ENCODE assay signal across 8 cellular contexts in the genomic region with DNA sequence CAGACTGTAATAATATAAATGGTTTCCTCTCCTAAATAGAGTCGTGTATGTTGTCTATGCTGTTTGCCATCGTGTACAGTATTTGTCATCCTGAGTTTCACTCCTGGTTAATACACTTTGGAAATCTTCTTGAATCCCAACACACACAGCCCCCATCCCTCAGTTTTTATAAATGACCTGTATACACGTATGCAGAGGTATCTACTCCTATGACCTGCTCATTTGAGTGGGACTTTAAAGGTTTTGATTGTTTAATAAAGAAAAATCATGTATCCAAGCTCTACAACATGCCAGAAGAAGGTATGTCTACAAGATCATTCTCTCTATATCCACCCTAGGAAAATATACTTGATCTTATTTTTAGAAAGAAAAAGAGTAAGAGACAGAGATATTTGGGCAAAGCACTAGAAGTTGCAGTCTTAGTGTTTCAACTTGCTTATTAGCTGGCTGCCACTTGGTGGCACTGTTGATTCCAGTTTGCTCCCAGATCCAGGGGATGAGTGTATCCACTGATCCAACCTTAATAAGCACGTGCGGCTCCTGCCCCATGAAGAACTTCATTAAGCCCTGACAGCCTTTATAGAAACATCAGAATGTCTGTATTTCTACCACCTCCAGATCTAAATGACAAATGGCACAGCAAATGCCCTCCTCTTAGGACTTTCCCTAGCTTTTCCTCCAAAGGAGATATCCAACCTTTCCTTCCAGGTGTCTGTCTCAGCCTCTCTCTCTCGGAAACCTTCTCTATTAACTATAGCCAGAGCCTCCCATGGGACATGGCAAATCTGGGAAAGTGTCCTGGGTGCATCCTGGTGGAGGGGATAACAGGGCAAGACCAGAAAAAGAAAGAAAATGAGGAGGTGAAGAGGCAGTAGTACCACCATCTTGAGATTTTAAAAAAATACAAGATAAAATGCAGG.
DNase-seq lines count a peak whose midpoint lies in the region; ATAC-seq lines count a peak whose summit lies in the region.

No MANE protein-coding gene starts in this region.

- H3K36me3 Mint-ChIP-seq in activated naive CD4-positive, alpha-beta T cell treated with anti-CD3 and anti-CD28 coated beads for 36 hours (ENCODE audit: low read depth) = no peaks in the 10 kb centered on the region
- H3K36me3 Mint-ChIP-seq in activated T-cell treated with anti-CD3 and anti-CD28 coated beads, Interleukin-2, amount 50 U/mL, for 72 hours (ENCODE audit: insufficient read depth in 2 of 2) = no peaks in the 10 kb centered on the region

- H3K4me1 Mint-ChIP-seq in activated naive CD4-positive, alpha-beta T cell treated with anti-CD3 and anti-CD28 coated beads for 36 hours (ENCODE audit: low read depth) = no peaks in the 10 kb centered on the region
- no peaks in the 10 kb centered on the region for H3K4me1 Mint-ChIP-seq in activated T-cell treated with anti-CD3 and anti-CD28 coated beads, Interleukin-2, amount 50 U/mL, for 72 hours (ENCODE audit: low read depth)

- peaks cover 5% of the 10 kb centered on the region for H3K27me3 Mint-ChIP-seq in activated naive CD4-positive, alpha-beta T cell treated with anti-CD3 and anti-CD28 coated beads for 36 hours (ENCODE audit: low read depth)
- H3K27me3 Mint-ChIP-seq in activated T-cell treated with anti-CD3 and anti-CD28 coated beads, Interleukin-2, amount 50 U/mL, for 72 hours (ENCODE audit: low read depth) = peaks cover 5% of the 10 kb centered on the region

- CTCF ChIA-PET in activated naive CD4-positive, alpha-beta T cell treated with anti-CD3 and anti-CD28 coated beads for 36 hours (lab: Charles Lee) = interaction anchor here (0.7 to 0.9 kb wide), 2 partner anchors 180 to 300 kb away, joined by 3 read pairs; no protein-coding TSS in a partner anchor

- ATAC-seq in HG02981 (IDR thresholded peaks at IDR 0.05; ENCODE audit: unreplicated experiment) (peak; percentile 70), Right ventricle myocardium superior (ENCODE audit: poor library complexity) (peak; percentile 90), GM19395 (IDR thresholded peaks at IDR 0.05; ENCODE audit: unreplicated experiment) (no peak)
- no peak for ATAC-seq in activated T-cell treated with anti-CD3 and anti-CD28 coated beads, Interleukin-2, amount 50 U/mL, for 72 hours (replicated peaks in 1 of 2)

- intact Hi-C loops in activated naive CD4-positive, alpha-beta T cell treated with anti-CD3 and anti-CD28 coated beads for 36 hours (cut with micrococcal nuclease) = loop anchor here (1.0 to 2.0 kb wide), 3 partner anchors 192 to 875 kb away; no protein-coding TSS in a partner anchor
- intact Hi-C loops in Right ventricle myocardium superior (cut with DNase I) = loop anchor here (2.0 kb wide), 1 partner anchor 190 kb away; no protein-coding TSS in a partner anchor

- DNase-seq in activated naive CD4-positive, alpha-beta T cell treated with anti-CD3 and anti-CD28 coated beads for 36 hours = peak; percentile 54
- no peak for DNase-seq in activated naive CD4-positive, alpha-beta T cell treated with Interleukin-2 at 50 U/mL for 16 hours
- DNase-seq in NCI-H2196 (lab: John Stamatoyannopoulos, UW; ENCODE audit: unreplicated experiment) (peak; percentile 51), Right ventricle myocardium superior (peak; percentile 61), putamen (ENCODE audit: low spot score) (peak; percentile 44)
- peak; percentile 13 to 30 for DNase-seq in activated T-cell treated with anti-CD3 and anti-CD28 coated beads, Interleukin-2, amount 50 U/mL, for 72 hours

- no peak overlapping the region for H3K4me3 Mint-ChIP-seq in activated naive CD4-positive, alpha-beta T cell treated with anti-CD3 and anti-CD28 coated beads for 36 hours
- no peak overlapping the region for H3K4me3 Mint-ChIP-seq in activated T-cell treated with anti-CD3 and anti-CD28 coated beads, Interleukin-2, amount 50 U/mL, for 72 hours

- H3K9me3 Mint-ChIP-seq in activated naive CD4-positive, alpha-beta T cell treated with anti-CD3 and anti-CD28 coated beads for 36 hours = no peaks in the 10 kb centered on the region
- no peaks in the 10 kb centered on the region for H3K9me3 Mint-ChIP-seq in activated T-cell treated with anti-CD3 and anti-CD28 coated beads, Interleukin-2, amount 50 U/mL, for 72 hours

- no peak overlapping the region for H3K27ac Mint-ChIP-seq in activated naive CD4-positive, alpha-beta T cell treated with anti-CD3 and anti-CD28 coated beads for 36 hours
- H3K27ac Mint-ChIP-seq in activated T-cell treated with anti-CD3 and anti-CD28 coated beads, Interleukin-2, amount 50 U/mL, for 72 hours = no peak overlapping the region

Comparison
In these comparisons a context has a peak if more than half of its experiments do, and no peak if none do; other contexts are left out.
1. ATAC-seq: peak in HG02981 (single experiment) and Right ventricle myocardium superior (single experiment); none in activated T-cell treated with anti-CD3 and anti-CD28 coated beads, Interleukin-2, amount 50 U/mL, for 72 hours (0 of 2) and GM19395 (single experiment).